ENCODE assay signal across 1 cellular context in the genomic region with DNA sequence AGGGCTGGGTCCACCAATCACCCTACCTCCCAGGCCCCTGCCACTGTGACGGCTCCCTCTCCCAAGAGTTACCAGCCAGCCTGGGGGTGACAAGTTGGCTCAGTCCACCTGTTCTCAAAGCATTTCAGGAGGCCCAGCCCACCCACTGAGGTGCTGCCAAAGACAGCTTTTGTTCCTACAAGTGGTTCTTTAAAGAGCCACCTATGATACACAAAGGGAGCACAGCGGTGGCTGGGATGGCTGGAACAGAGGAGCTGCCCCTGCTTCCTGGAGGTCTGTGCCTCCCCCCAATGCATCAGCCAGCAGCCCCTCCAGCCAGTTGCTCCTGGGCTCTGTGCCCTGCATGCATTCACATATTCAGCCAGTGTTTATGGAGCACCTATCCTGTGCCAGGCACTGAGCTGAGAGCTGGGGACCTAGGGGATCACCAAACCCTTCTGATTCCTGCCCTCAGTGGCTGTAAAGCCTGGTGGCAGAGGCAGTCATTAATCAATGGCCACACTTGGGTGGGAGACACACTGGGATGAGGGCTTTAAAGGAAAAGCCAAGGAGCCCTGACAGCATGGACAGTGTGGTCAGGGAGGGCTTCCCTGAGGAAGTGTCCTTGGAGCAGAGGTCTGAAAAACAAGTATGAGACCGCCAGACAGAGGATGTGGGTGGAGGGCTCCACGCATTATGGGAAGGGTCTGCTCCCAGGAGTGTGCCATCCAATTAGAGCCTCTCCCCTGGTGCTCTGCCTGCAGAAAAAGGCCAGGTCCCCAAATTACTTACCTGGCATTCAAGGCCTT.
TF ChIP-seq lines count a peak whose summit lies in the region.

No MANE protein-coding gene starts in this region.

TF ChIP-seq in WTC11, 78 proteins besides CTCF, POLR2A, EP300 and RAD21 (continued from another document):
- TF ChIP-seq, protein P1, sequence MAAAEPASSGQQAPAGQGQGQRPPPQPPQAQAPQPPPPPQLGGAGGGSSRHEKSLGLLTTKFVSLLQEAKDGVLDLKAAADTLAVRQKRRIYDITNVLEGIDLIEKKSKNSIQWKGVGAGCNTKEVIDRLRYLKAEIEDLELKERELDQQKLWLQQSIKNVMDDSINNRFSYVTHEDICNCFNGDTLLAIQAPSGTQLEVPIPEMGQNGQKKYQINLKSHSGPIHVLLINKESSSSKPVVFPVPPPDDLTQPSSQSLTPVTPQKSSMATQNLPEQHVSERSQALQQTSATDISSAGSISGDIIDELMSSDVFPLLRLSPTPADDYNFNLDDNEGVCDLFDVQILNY (CRISPR knock-in tag; IDR thresholded peaks at IDR 0.05), result no peak
- no peak for TF ChIP-seq SMAD4 (CRISPR knock-in tag; IDR thresholded peaks at IDR 0.05)
- no peak for TF ChIP-seq IRF2 (CRISPR knock-in tag; IDR thresholded peaks at IDR 0.05; ENCODE audit: borderline replicate concordance, low read depth)
- no peak for TF ChIP-seq TEAD4 (CRISPR knock-in tag; IDR thresholded peaks at IDR 0.05)
- TF ChIP-seq, protein P2, sequence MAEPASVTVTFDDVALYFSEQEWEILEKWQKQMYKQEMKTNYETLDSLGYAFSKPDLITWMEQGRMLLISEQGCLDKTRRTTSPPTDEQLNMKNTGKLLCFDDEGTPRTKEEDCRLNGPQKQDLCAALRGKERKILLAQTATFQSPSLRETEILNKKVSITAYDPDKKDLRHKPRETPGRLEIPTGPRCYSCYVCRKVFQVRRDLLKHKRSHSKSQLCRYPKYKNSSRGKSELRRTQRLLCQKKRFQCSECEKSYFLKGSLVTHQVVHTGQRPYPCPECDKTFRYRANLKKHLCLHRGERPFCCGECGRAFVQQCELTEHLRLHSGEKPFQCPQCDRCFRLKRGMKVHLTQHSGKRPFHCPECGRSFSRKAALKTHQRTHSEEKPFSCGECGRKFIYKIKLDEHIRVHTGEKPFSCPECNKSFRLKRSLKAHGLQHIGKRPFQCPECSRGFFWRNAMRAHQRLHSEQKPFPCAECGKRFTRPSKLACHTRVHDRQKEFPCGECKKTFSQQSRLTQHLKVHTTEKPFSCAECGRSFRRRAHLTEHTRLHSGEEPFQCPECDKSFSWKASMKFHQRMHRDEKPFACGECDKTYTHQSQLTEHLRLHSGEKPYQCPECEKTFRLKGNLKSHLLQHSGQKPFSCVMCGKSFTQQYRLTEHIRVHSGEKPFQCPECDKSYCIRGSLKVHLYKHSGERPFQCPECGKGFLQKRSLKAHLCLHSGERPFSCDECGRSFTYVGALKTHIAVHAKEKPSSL (CRISPR knock-in tag; conservative IDR thresholded peaks at IDR 0.05), result no peak
- no peak for TF ChIP-seq CREM (CRISPR knock-in tag; IDR thresholded peaks at IDR 0.05)
- TF ChIP-seq NFE2L1 (CRISPR knock-in tag; IDR thresholded peaks at IDR 0.05), result no peak
- no peak for TF ChIP-seq FOXK1 (CRISPR knock-in tag; IDR thresholded peaks at IDR 0.05)
- TF ChIP-seq SP1 (CRISPR knock-in tag; conservative IDR thresholded peaks at IDR 0.05), result 0 out of 2 replicates have a peak, but pooled peaks have one; percentile 26
- no peak for TF ChIP-seq ZNF232 (CRISPR knock-in tag; IDR thresholded peaks at IDR 0.05)
- no peak for TF ChIP-seq KAT7 (CRISPR knock-in tag; IDR thresholded peaks at IDR 0.05; ENCODE audit: borderline replicate concordance)
- TF ChIP-seq, protein P3, sequence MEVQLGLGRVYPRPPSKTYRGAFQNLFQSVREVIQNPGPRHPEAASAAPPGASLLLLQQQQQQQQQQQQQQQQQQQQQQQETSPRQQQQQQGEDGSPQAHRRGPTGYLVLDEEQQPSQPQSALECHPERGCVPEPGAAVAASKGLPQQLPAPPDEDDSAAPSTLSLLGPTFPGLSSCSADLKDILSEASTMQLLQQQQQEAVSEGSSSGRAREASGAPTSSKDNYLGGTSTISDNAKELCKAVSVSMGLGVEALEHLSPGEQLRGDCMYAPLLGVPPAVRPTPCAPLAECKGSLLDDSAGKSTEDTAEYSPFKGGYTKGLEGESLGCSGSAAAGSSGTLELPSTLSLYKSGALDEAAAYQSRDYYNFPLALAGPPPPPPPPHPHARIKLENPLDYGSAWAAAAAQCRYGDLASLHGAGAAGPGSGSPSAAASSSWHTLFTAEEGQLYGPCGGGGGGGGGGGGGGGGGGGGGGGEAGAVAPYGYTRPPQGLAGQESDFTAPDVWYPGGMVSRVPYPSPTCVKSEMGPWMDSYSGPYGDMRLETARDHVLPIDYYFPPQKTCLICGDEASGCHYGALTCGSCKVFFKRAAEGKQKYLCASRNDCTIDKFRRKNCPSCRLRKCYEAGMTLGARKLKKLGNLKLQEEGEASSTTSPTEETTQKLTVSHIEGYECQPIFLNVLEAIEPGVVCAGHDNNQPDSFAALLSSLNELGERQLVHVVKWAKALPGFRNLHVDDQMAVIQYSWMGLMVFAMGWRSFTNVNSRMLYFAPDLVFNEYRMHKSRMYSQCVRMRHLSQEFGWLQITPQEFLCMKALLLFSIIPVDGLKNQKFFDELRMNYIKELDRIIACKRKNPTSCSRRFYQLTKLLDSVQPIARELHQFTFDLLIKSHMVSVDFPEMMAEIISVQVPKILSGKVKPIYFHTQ (CRISPR knock-in tag; IDR thresholded peaks at IDR 0.05), result no peak
- no peak for TF ChIP-seq MXD4 (CRISPR knock-in tag; IDR thresholded peaks at IDR 0.05; ENCODE audit: borderline replicate concordance)
